ENCODE assay signal across 8 cellular contexts in the genomic region with DNA sequence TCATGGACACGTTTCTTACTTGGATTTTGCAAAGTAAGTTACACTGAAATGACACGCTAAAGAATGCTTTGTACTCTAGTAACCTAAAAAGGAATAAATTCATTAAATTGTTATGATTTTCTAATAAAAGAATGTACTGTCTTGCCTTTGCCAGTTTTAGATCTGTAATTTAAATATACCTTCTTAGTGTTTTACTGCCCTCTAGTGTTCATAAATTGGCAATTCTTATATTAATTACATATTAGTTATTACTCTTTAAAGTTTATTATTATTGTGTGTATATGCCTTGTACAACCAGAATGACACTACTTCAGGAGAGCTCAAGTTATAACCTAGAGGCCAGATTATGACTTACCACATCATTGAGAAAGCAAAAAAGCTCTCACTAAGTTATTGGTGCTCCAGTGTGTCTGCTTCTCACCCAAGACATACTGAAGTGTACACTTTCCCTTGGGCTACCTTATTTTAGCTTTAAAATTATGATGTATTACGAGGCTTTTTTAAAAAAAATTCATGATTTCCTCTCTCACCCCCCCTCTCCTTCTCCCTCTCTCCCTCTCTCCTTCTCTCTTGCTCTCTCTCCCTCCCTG.
DNase-seq lines count a peak whose midpoint lies in the region; ATAC-seq, FAIRE-seq and TF ChIP-seq lines count a peak whose summit lies in the region.

No MANE protein-coding gene starts in this region.

- no peaks in the 10 kb centered on the region for H3K4me1 ChIP-seq in A673 (ENCODE audit: insufficient read depth, low read length, poor library complexity, severe bottlenecking)
- H3K4me1 ChIP-seq in GM12878 (ENCODE audit: control insufficient read depth, insufficient read depth, low read length): peaks cover 3% of the 10 kb centered on the region; the same call in 1 of the 2 replicates
- no peaks in the 10 kb centered on the region for H3K4me1 ChIP-seq in left lung

- no peak overlapping the region for H3K4me3 ChIP-seq in A673 (ENCODE audit: low read depth, low read length, poor library complexity, severe bottlenecking)
- no peak overlapping the region for H3K4me3 ChIP-seq in GM12878
- H3K4me3 ChIP-seq in left lung: no peak overlapping the region

- TF ChIP-seq CTCF in A673 (conservative IDR thresholded peaks at IDR 0.05; ENCODE audit: low read depth, low read length) (peak; percentile 65), GM12878 (IDR thresholded peaks at IDR 0.05 in 2 of 3, conservative IDR thresholded peaks at IDR 0.05 in 1 of 3; ENCODE audit: control insufficient read depth in 2 of 3, extremely low read depth in 1 of 3, insufficient read depth in 1 of 3, low read depth in 3 of 3, low read length in 3 of 3) (peak in 2 of 3 experiments; percentile 27 to 34; a peak in 2 of 6 replicates), left lung (IDR thresholded peaks at IDR 0.05) (peak; percentile 47 to 57)

- BruUV-seq in A673 (replicated peaks; lab: Mats Ljungman, UMichigan) (no TSS peak), GM12878 (replicated peaks; lab: Mats Ljungman, UMichigan) (no TSS peak)

- SMC1A ChIA-PET in GM12878 (lab: Charles Lee; ENCODE audit: uncharacterized antibody, unreplicated experiment): interaction anchor here (0.5 to 7.5 kb wide), 41 partner anchors 11 to 704 kb away, joined by 3 to 101 read pairs (median 5); partner anchors contain the start of genes HS2ST1 and SELENOF

- FAIRE-seq in GM12878 (lab: Jason Lieb, UNC): no peak
- no peak for FAIRE-seq in H54 (lab: Jason Lieb, UNC)

- H3K9me3 ChIP-seq in A673 (ENCODE audit: low read depth, low read length, poor library complexity, severe bottlenecking): no peaks in the 10 kb centered on the region
- no peaks in the 10 kb centered on the region for H3K9me3 ChIP-seq in GM12878 (replicated peaks; ENCODE audit: control insufficient read depth, insufficient read depth, low read length)
- H3K9me3 ChIP-seq in left lung: no peaks in the 10 kb centered on the region

- TF ChIP-seq POLR2A in GM12878 (IDR thresholded peaks at IDR 0.05; ENCODE audit: low read depth, low read length) (no peak), H54 (IDR thresholded peaks at IDR 0.05; ENCODE audit: low read depth, low read length) (no peak)

- DNase-seq in A673 (ENCODE audit: low spot score) (peak; percentile 58), NCI-H2107 (lab: John Stamatoyannopoulos, UW) (peak; percentile 36), GM12878 (ENCODE audit: low read depth, low spot score) (no peak), left lung (no peak), posterior vena cava (ENCODE audit: low spot score) (no peak), H54 (ENCODE audit: insufficient read length, low spot score) (no peak)

- no peak overlapping the region for H2AFZ ChIP-seq in GM12878 (ENCODE audit: control insufficient read depth, low read depth, low read length)

- no peak overlapping the region for H3K4me2 ChIP-seq in GM12878 (ENCODE audit: control insufficient read depth, insufficient read depth)

- in situ Hi-C loops in GM12878 (cut with MboI): loop anchor here (25.0 kb wide), 2 partner anchors 572 to 697 kb away; partner anchors contain the start of gene ODF2L

- H3K27ac ChIP-seq in A673 (ENCODE audit: low read depth, low read length, poor library complexity, severe bottlenecking) (no peak overlapping the region), GM12878 (ENCODE audit: control insufficient read depth, insufficient read depth) (no peak overlapping the region; the same call in 1 of the 2 replicates), left lung (no peak overlapping the region)

- ATAC-seq in GM19025 (IDR thresholded peaks at IDR 0.05; ENCODE audit: low read depth, unreplicated experiment) (peak; percentile 55), GM12878 (peak; percentile 83), left lung (peak; percentile 76), GM18909 (IDR thresholded peaks at IDR 0.05; ENCODE audit: poor library complexity, unreplicated experiment) (no peak)

- RAD21 ChIA-PET in GM12878 (lab: Charles Lee; ENCODE audit: unreplicated experiment): interaction anchor here (0.8 to 5.2 kb wide), 28 partner anchors 9 to 704 kb away, joined by 3 to 76 read pairs (median 6); partner anchors contain the start of genes HS2ST1, SELENOF and SH3GLB1

- H3K27me3 ChIP-seq in A673 (replicated peaks; ENCODE audit: insufficient read depth, low read depth, low read length, poor library complexity) (no peaks in the 10 kb centered on the region), GM12878 (replicated peaks in 1 of 2; ENCODE audit: control insufficient read depth in 2 of 2, insufficient read depth in 2 of 2, low read length in 1 of 2) (no peaks in the 10 kb centered on the region), left lung (no peaks in the 10 kb centered on the region)

- CTCF ChIA-PET in A673 (lab: Charles Lee) (interaction anchor here (1.8 kb wide), 1 partner anchor 251 kb away, joined by 6 read pairs; no protein-coding TSS in a partner anchor), GM12878 (lab: Yijun Ruan, JAX) (interaction anchor here (0.6 to 9.8 kb wide), 51 partner anchors 11 to 704 kb away, joined by 3 to 198 read pairs (median 5); partner anchors contain the start of genes HS2ST1, SELENOF and SH3GLB1)

- peak; percentile 66 for TF ChIP-seq RAD21 in GM12878 (IDR thresholded peaks at IDR 0.05; ENCODE audit: insufficient read depth, low read depth, low read length)

- no peak for TF ChIP-seq EP300 in GM12878 (IDR thresholded peaks at IDR 0.05; ENCODE audit: borderline replicate concordance in 1 of 2, control insufficient read depth in 1 of 2, low read depth in 2 of 2, low read length in 2 of 2)

- no peak overlapping the region for H3K9ac ChIP-seq in GM12878 (ENCODE audit: control insufficient read depth, insufficient read depth, low read length)

- H4K20me1 ChIP-seq in GM12878 (ENCODE audit: control insufficient read depth, insufficient read depth): no peaks in the 10 kb centered on the region

- 1% methylated on average over 3 of the region's 3 CpGs for WGBS in GM12878 (ENCODE audit: insufficient coverage, insufficient replicate concordance, low lambda C conversion rate, missing lambda C conversion rate)

- intact Hi-C loops in A673 (cut with micrococcal nuclease; ENCODE audit: unreplicated experiment): loop anchor here (2.0 kb wide), 2 partner anchors 252 to 380 kb away; partner anchors contain the start of gene SH3GLB1
- intact Hi-C loops in GM12878 (cut with micrococcal nuclease; ENCODE audit: unreplicated experiment): loop anchor here (1.0 to 10.0 kb wide), 8 partner anchors 52 to 700 kb away; partner anchors contain the start of genes HS2ST1, SELENOF and SH3GLB1
- intact Hi-C loops in left lung (cut with DNase I): loop anchor here in 1 of 2 donors (5.0 kb wide), 1 partner anchor 252 kb away; no protein-coding TSS in a partner anchor
- intact Hi-C loops in posterior vena cava (cut with DNase I): loop anchor here in 1 of 2 donors (10.0 kb wide), 1 partner anchor 250 kb away; no protein-coding TSS in a partner anchor

- no peaks in the 10 kb centered on the region for H3K36me3 ChIP-seq in A673 (ENCODE audit: insufficient read depth, low read length, poor library complexity, severe bottlenecking)
- peaks cover 0 to 8% of the 10 kb centered on the region in 2 experiments; a peak in 1 of 4 replicates for H3K36me3 ChIP-seq in GM12878 (ENCODE audit: control insufficient read depth in 2 of 2, insufficient read depth in 2 of 2, low read length in 1 of 2)
- H3K36me3 ChIP-seq in left lung: no peaks in the 10 kb centered on the region

- H3K79me2 ChIP-seq in GM12878 (ENCODE audit: control insufficient read depth, insufficient read depth, low read length): no peaks in the 10 kb centered on the region

- POLR2A ChIA-PET in A673 (lab: Charles Lee; ENCODE audit: low non-redundant PET): no interaction called here
- POLR2A ChIA-PET in GM12878 (lab: Charles Lee): interaction anchor here (1.5 kb wide), 1 partner anchor 31 kb away, joined by 4 read pairs; no protein-coding TSS in a partner anchor

TF ChIP-seq in GM12878, 131 proteins besides CTCF, POLR2A, EP300 and RAD21:
- no peak for TF ChIP-seq CBX3 (IDR thresholded peaks at IDR 0.05; ENCODE audit: borderline replicate concordance, low read depth)
- TF ChIP-seq ZNF274 (IDR thresholded peaks at IDR 0.05; ENCODE audit: insufficient read depth, insufficient read length): no peak
- no peak for TF ChIP-seq WRNIP1 (IDR thresholded peaks at IDR 0.05; ENCODE audit: borderline replicate concordance, low read depth, low read length)
- TF ChIP-seq SMC3 (IDR thresholded peaks at IDR 0.05; ENCODE audit: borderline replicate concordance, low read length): peak; percentile 61; the same call in 1 of the 2 replicates
- no peak for TF ChIP-seq ZNF687 (IDR thresholded peaks at IDR 0.05)
- TF ChIP-seq ZNF622 (IDR thresholded peaks at IDR 0.05): no peak
- no peak for TF ChIP-seq NRF1 (conservative IDR thresholded peaks at IDR 0.05; ENCODE audit: low read depth, low read length)

Comparison
In these comparisons a context has a peak if more than half of its experiments do, and no peak if none do; other contexts are left out.
1. DNase-seq: peak in A673 (single experiment) and NCI-H2107 (single experiment); none in GM12878 (single experiment), left lung (0 of 2), posterior vena cava (single experiment) and H54 (single experiment).
2. Peak in every context shown above with its lines, with median percentiles within 50 percentile points of each other: CTCF ChIP-seq.